In genomic region chrX:14873676-14874049, GRCh38 we compare ENCODE assay signal across 7 cellular contexts. TPM values are rescaled to one million over a fixed set of nuclear protein-coding genes. Genes with fewer than 3 reads are reported as not detected.
DNase-seq lines count a peak whose midpoint lies in the region; ATAC-seq and TF ChIP-seq lines count a peak whose summit lies in the region.

No MANE protein-coding gene starts in this region.

- POLR2A ChIA-PET in activated CD8-positive, alpha-beta T cell treated with anti-CD3 and anti-CD28 coated beads for 36 hours (lab: Charles Lee), result no interaction called here

- peak overlapping the region; percentile 89 for H3K4me3 Mint-ChIP-seq in HFFc6
- H3K4me3 Mint-ChIP-seq in activated CD8-positive, alpha-beta T cell treated with anti-CD3 and anti-CD28 coated beads for 36 hours, result peak overlapping the region; percentile 82
- H3K4me3 Mint-ChIP-seq in stimulated activated effector memory CD8-positive, alpha-beta T cell treated with anti-CD3 and anti-CD28 coated beads, Interleukin-12 subunit alpha, Interleukin-12 subunit beta, amount 100 ng/mL, for 72 hours, result peak overlapping the region; percentile 74

- H3K27me3 Mint-ChIP-seq in HFFc6 (ENCODE audit: insufficient read depth), result no peaks in the 10 kb centered on the region
- no peaks in the 10 kb centered on the region for H3K27me3 Mint-ChIP-seq in activated CD8-positive, alpha-beta T cell treated with anti-CD3 and anti-CD28 coated beads for 36 hours

- no peak for TF ChIP-seq CTCF in HFFc6 (IDR thresholded peaks at IDR 0.05)
- no peak for TF ChIP-seq CTCF in activated CD8-positive, alpha-beta T cell treated with anti-CD3 and anti-CD28 coated beads for 36 hours (IDR thresholded peaks at IDR 0.05)

- CTCF ChIA-PET in activated CD8-positive, alpha-beta T cell treated with anti-CD3 and anti-CD28 coated beads for 36 hours (lab: Charles Lee), result no interaction called here

- H3K27ac Mint-ChIP-seq in HFFc6, result no peak overlapping the region; the same call in 1 of the 2 replicates
- peak overlapping the region; percentile 85 for H3K27ac Mint-ChIP-seq in activated CD8-positive, alpha-beta T cell treated with anti-CD3 and anti-CD28 coated beads for 36 hours
- peak overlapping the region; percentile 88 for H3K27ac Mint-ChIP-seq in stimulated activated effector memory CD8-positive, alpha-beta T cell treated with anti-CD3 and anti-CD28 coated beads, Interleukin-12 subunit alpha, Interleukin-12 subunit beta, amount 100 ng/mL, for 72 hours

- H3K36me3 Mint-ChIP-seq in HFFc6 (ENCODE audit: low read depth), result peaks cover 21% of the 10 kb centered on the region
- H3K36me3 Mint-ChIP-seq in activated CD8-positive, alpha-beta T cell treated with anti-CD3 and anti-CD28 coated beads for 36 hours (ENCODE audit: low read depth), result peaks cover 9% of the 10 kb centered on the region
- H3K36me3 Mint-ChIP-seq in stimulated activated effector memory CD8-positive, alpha-beta T cell treated with anti-CD3 and anti-CD28 coated beads, Interleukin-12 subunit alpha, Interleukin-12 subunit beta, amount 100 ng/mL, for 72 hours, result peaks cover 10% of the 10 kb centered on the region

- H3K4me1 Mint-ChIP-seq in HFFc6 (ENCODE audit: low read depth), result peaks cover 40% of the 10 kb centered on the region
- H3K4me1 Mint-ChIP-seq in activated CD8-positive, alpha-beta T cell treated with anti-CD3 and anti-CD28 coated beads for 36 hours (ENCODE audit: low read depth), result peaks cover 18% of the 10 kb centered on the region
- H3K4me1 Mint-ChIP-seq in stimulated activated effector memory CD8-positive, alpha-beta T cell treated with anti-CD3 and anti-CD28 coated beads, Interleukin-12 subunit alpha, Interleukin-12 subunit beta, amount 100 ng/mL, for 72 hours, result peaks cover 6% of the 10 kb centered on the region

- DNase-seq in HFFc6 (no peak), GM19238 (ENCODE audit: insufficient read length, low spot score) (no peak), HCEC 1CT (no peak)
- DNase-seq in activated CD8-positive, alpha-beta T cell treated with anti-CD3 and anti-CD28 coated beads for 36 hours, result no peak
- peak in 1 of 2 donors; percentile 1 for DNase-seq in stimulated activated effector memory CD8-positive, alpha-beta T cell treated with anti-CD3 and anti-CD28 coated beads, Interleukin-12 subunit alpha, Interleukin-12 subunit beta, amount 100 ng/mL, for 72 hours (ENCODE audit: low spot score in 2 of 2)

- intact Hi-C loops in activated CD8-positive, alpha-beta T cell treated with anti-CD3 and anti-CD28 coated beads for 36 hours (cut with micrococcal nuclease), result no loop called here

- H3K9me3 Mint-ChIP-seq in HFFc6, result no peaks in the 10 kb centered on the region
- H3K9me3 Mint-ChIP-seq in activated CD8-positive, alpha-beta T cell treated with anti-CD3 and anti-CD28 coated beads for 36 hours, result no peaks in the 10 kb centered on the region
- H3K9me3 Mint-ChIP-seq in stimulated activated effector memory CD8-positive, alpha-beta T cell treated with anti-CD3 and anti-CD28 coated beads, Interleukin-12 subunit alpha, Interleukin-12 subunit beta, amount 100 ng/mL, for 72 hours, result no peaks in the 10 kb centered on the region

- ATAC-seq in activated CD8-positive, alpha-beta T cell treated with anti-CD3 and anti-CD28 coated beads for 36 hours, result no peak
- no peak for ATAC-seq in stimulated activated effector memory CD8-positive, alpha-beta T cell treated with anti-CD3 and anti-CD28 coated beads, Interleukin-12 subunit alpha, Interleukin-12 subunit beta, amount 100 ng/mL, for 72 hours
- no peak for ATAC-seq in HG03039 (IDR thresholded peaks at IDR 0.05; ENCODE audit: unreplicated experiment)

- peak overlapping the region; percentile 78 for H3K4me3 ChIP-seq in iPS-11a (ENCODE audit: low read depth, low read length)

RNA-seq across cellular contexts. Expression of gene MOSPD2, which starts 0.4 kb away (rescaled TPM):
- total RNA-seq in HFFc6 (2021; fragmentation: NEBNext Ultra II Directional; extraction: Animal tissue kit (Norgen Biotek cat#: 25700)), result 10 to 100 TPM; 22.0 to 28.2 (median 25.1) TPM
- total RNA-seq in activated CD8-positive, alpha-beta T cell treated with anti-CD3 and anti-CD28 coated beads for 36 hours, result 10 to 100 TPM; 11.0 to 11.6 TPM

RNA-seq across cellular contexts. Expression of gene FANCB, which starts 0.8 kb away (rescaled TPM):
- total RNA-seq in HFFc6 (2021; fragmentation: NEBNext Ultra II Directional; extraction: Animal tissue kit (Norgen Biotek cat#: 25700)), result 1 to 10 TPM; 6.6 to 10.0 (median 8.7) TPM
- total RNA-seq in activated CD8-positive, alpha-beta T cell treated with anti-CD3 and anti-CD28 coated beads for 36 hours, result 10 to 100 TPM; 12.5 to 15.1 TPM
